In the genomic region with DNA sequence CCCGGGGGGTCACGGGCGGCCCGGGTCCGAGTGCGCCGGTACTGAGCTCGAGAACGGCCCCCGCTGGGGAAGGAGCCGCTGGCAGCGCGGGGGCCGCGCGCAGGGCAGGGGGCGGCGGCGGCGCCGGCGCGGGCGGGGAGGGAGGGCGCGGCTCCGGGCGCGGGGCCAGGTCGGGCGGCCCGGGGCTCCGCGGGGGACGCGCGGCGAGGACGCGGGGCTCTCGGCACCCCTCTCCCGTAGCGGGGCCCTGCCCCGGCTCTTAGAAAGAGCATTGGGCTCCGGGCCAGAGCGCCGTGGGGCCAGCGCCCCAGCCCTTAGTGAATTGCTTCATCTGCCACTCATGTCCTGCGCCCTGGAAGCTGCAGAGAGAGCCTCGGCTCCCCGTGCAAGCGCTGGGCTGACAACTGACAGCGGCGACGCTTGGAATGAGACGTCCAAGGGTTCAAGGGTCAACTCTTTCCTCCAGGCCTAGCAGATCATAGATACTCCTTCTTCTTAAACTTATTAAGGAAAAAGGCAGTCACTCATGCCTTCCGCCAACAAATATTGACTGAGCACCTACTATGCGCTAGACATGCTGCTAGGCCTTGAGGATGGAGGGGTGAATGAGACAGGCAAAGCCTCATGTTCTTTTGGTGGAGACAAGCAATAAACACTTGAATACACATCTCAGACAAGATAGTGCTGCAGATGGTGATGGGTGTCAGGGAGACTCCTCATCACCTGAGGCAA, we compare ENCODE assay signal across 8 cellular contexts.
DNase-seq lines count a peak whose midpoint lies in the region; ATAC-seq, FAIRE-seq and TF ChIP-seq lines count a peak whose summit lies in the region.

No MANE protein-coding gene starts in this region.

- peaks cover 15 to 19% of the 10 kb centered on the region in 2 donors for H3K4me1 ChIP-seq in kidney (ENCODE audit: control insufficient read depth in 1 of 2, insufficient read depth in 1 of 2, low read depth in 1 of 2, low read length in 2 of 2)

- H3K36me3 ChIP-seq in kidney (ENCODE audit: control insufficient read depth in 1 of 2, insufficient read depth in 2 of 2, low read length in 2 of 2), result no peaks in the 10 kb centered on the region

- H3K9me3 ChIP-seq in kidney (ENCODE audit: control insufficient read depth in 1 of 2, low read length in 2 of 2), result no peaks in the 10 kb centered on the region

- peak overlapping the region in 1 of 2 donors; percentile 29 for H3K9ac ChIP-seq in kidney (ENCODE audit: low read length in 2 of 2)

- peak; percentile 21 for DNase-seq in NCI-H1092 treated with DMSO at 0.1 percent for 48 hours (lab: John Stamatoyannopoulos, UW)
- no peak for DNase-seq in NCI-H1092 (lab: John Stamatoyannopoulos, UW)
- DNase-seq in NCI-H1105 (lab: John Stamatoyannopoulos, UW), result peak; percentile 39
- DNase-seq in cerebellar cortex (ENCODE audit: low spot score), result peak; percentile 72
- peak; percentile 95 for DNase-seq in kidney
- no peak for DNase-seq in Kasumi-1 (lab: John Stamatoyannopoulos, UW)

- H3K4me3 ChIP-seq in kidney (ENCODE audit: low read length in 2 of 2) (peak overlapping the region; percentile 38 to 57), skin epidermis (peak overlapping the region in 6 of 7 experiments; percentile 19 to 42 (median 37))

- no peak for ATAC-seq in HG03039 (IDR thresholded peaks at IDR 0.05; ENCODE audit: unreplicated experiment)

- FAIRE-seq in kidney (lab: Jason Lieb, UNC), result no peak

- intact Hi-C loops in kidney (cut with DNase I), result loop anchor here (10.0 kb wide), 1 partner anchor 48 kb away; no protein-coding TSS in a partner anchor

- TF ChIP-seq CTCF in kidney (IDR thresholded peaks at IDR 0.05; ENCODE audit: borderline replicate concordance, extremely low read depth, insufficient read depth), result no peak

- peak overlapping the region; percentile 80 to 96 for H3K27ac ChIP-seq in kidney (ENCODE audit: low read depth in 2 of 2, low read length in 2 of 2)
- peak overlapping the region in 20 of 21 experiments; percentile 47 to 94 (median 80) for H3K27ac ChIP-seq in skin epidermis

Comparison
In these comparisons a context has a peak if more than half of its experiments do, and no peak if none do; other contexts are left out.
1. DNase-seq: peak in NCI-H1092 treated with DMSO at 0.1 percent for 48 hours (single experiment), NCI-H1105 (single experiment), cerebellar cortex (single experiment) and kidney (single experiment); none in NCI-H1092 (single experiment) and Kasumi-1 (0 of 2).